1 cellular context compared by ENCODE assay signal in genomic region chr6:18155273-18155863, GRCh38.
TF ChIP-seq lines count a peak whose summit lies in the region.

Gene KDM1B, plus strand, starts transcription at chr6:18155422. Its CDS starts 4,474 bp downstream, at chr6:18159896.

TF ChIP-seq in HepG2, 621 proteins besides CTCF, POLR2A, EP300 and RAD21 (continued from another document and continues in another):
- TF ChIP-seq, protein P1, sequence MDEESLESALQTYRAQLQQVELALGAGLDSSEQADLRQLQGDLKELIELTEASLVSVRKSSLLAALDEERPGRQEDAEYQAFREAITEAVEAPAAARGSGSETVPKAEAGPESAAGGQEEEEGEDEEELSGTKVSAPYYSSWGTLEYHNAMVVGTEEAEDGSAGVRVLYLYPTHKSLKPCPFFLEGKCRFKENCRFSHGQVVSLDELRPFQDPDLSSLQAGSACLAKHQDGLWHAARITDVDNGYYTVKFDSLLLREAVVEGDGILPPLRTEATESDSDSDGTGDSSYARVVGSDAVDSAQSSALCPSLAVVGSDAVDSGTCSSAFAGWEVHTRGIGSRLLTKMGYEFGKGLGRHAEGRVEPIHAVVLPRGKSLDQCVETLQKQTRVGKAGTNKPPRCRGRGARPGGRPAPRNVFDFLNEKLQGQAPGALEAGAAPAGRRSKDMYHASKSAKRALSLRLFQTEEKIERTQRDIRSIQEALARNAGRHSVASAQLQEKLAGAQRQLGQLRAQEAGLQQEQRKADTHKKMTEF (CRISPR knock-in tag; IDR thresholded peaks at IDR 0.05): no peak
- TF ChIP-seq, protein P2, sequence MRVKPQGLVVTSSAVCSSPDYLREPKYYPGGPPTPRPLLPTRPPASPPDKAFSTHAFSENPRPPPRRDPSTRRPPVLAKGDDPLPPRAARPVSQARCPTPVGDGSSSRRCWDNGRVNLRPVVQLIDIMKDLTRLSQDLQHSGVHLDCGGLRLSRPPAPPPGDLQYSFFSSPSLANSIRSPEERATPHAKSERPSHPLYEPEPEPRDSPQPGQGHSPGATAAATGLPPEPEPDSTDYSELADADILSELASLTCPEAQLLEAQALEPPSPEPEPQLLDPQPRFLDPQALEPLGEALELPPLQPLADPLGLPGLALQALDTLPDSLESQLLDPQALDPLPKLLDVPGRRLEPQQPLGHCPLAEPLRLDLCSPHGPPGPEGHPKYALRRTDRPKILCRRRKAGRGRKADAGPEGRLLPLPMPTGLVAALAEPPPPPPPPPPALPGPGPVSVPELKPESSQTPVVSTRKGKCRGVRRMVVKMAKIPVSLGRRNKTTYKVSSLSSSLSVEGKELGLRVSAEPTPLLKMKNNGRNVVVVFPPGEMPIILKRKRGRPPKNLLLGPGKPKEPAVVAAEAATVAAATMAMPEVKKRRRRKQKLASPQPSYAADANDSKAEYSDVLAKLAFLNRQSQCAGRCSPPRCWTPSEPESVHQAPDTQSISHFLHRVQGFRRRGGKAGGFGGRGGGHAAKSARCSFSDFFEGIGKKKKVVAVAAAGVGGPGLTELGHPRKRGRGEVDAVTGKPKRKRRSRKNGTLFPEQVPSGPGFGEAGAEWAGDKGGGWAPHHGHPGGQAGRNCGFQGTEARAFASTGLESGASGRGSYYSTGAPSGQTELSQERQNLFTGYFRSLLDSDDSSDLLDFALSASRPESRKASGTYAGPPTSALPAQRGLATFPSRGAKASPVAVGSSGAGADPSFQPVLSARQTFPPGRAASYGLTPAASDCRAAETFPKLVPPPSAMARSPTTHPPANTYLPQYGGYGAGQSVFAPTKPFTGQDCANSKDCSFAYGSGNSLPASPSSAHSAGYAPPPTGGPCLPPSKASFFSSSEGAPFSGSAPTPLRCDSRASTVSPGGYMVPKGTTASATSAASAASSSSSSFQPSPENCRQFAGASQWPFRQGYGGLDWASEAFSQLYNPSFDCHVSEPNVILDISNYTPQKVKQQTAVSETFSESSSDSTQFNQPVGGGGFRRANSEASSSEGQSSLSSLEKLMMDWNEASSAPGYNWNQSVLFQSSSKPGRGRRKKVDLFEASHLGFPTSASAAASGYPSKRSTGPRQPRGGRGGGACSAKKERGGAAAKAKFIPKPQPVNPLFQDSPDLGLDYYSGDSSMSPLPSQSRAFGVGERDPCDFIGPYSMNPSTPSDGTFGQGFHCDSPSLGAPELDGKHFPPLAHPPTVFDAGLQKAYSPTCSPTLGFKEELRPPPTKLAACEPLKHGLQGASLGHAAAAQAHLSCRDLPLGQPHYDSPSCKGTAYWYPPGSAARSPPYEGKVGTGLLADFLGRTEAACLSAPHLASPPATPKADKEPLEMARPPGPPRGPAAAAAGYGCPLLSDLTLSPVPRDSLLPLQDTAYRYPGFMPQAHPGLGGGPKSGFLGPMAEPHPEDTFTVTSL (CRISPR knock-in tag; IDR thresholded peaks at IDR 0.05; ENCODE audit: borderline replicate concordance): no peak
- TF ChIP-seq ADNP (CRISPR knock-in tag; IDR thresholded peaks at IDR 0.05): no peak
- peak; percentile 58; the same call in 1 of the 2 replicates for TF ChIP-seq ZNF792 (CRISPR knock-in tag; IDR thresholded peaks at IDR 0.05)
- no peak for TF ChIP-seq ZIK1 (CRISPR knock-in tag; IDR thresholded peaks at IDR 0.05; ENCODE audit: borderline replicate concordance, low read depth)
- TF ChIP-seq REL (CRISPR knock-in tag; conservative IDR thresholded peaks at IDR 0.05): no peak
- TF ChIP-seq ZNF431 (CRISPR knock-in tag; IDR thresholded peaks at IDR 0.05; ENCODE audit: borderline replicate concordance, low read depth): no peak; the same call in 1 of the 2 replicates
- TF ChIP-seq SP2 (CRISPR knock-in tag; IDR thresholded peaks at IDR 0.05): no peak
- TF ChIP-seq, protein P3, sequence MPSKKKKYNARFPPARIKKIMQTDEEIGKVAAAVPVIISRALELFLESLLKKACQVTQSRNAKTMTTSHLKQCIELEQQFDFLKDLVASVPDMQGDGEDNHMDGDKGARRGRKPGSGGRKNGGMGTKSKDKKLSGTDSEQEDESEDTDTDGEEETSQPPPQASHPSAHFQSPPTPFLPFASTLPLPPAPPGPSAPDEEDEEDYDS (CRISPR knock-in tag; IDR thresholded peaks at IDR 0.05): peak; percentile 85
- TF ChIP-seq ARID4A (CRISPR knock-in tag; IDR thresholded peaks at IDR 0.05; ENCODE audit: borderline replicate concordance): peak; percentile 83; the same call in 1 of the 2 replicates
- TF ChIP-seq, protein P4, sequence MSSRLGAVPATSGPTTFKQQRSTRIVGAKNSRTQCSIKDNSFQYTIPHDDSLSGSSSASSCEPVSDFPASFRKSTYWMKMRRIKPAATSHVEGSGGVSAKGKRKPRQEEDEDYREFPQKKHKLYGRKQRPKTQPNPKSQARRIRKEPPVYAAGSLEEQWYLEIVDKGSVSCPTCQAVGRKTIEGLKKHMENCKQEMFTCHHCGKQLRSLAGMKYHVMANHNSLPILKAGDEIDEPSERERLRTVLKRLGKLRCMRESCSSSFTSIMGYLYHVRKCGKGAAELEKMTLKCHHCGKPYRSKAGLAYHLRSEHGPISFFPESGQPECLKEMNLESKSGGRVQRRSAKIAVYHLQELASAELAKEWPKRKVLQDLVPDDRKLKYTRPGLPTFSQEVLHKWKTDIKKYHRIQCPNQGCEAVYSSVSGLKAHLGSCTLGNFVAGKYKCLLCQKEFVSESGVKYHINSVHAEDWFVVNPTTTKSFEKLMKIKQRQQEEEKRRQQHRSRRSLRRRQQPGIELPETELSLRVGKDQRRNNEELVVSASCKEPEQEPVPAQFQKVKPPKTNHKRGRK (CRISPR knock-in tag; IDR thresholded peaks at IDR 0.05): no peak
- no peak for TF ChIP-seq PLSCR1 (CRISPR knock-in tag; IDR thresholded peaks at IDR 0.05; ENCODE audit: borderline replicate concordance)
- no peak for TF ChIP-seq FUBP1 (CRISPR knock-in tag; IDR thresholded peaks at IDR 0.05; ENCODE audit: borderline replicate concordance)
- no peak; the same call in 1 of the 2 replicates for TF ChIP-seq HNF4G (IDR thresholded peaks at IDR 0.05; ENCODE audit: borderline replicate concordance, low read depth, low read length)
- no peak for TF ChIP-seq HNF4G (CRISPR knock-in tag; IDR thresholded peaks at IDR 0.05; ENCODE audit: borderline replicate concordance, low read depth)
- TF ChIP-seq ZNF335 (CRISPR knock-in tag; IDR thresholded peaks at IDR 0.05): no peak
- TF ChIP-seq HOXA5 (CRISPR knock-in tag; IDR thresholded peaks at IDR 0.05): no peak
- no peak for TF ChIP-seq STAG1 (CRISPR knock-in tag; IDR thresholded peaks at IDR 0.05)
- TF ChIP-seq SMARCC2 (IDR thresholded peaks at IDR 0.05): no peak
- no peak for TF ChIP-seq HNRNPL (IDR thresholded peaks at IDR 0.05; ENCODE audit: low read depth, low read length)
- TF ChIP-seq, protein P5, sequence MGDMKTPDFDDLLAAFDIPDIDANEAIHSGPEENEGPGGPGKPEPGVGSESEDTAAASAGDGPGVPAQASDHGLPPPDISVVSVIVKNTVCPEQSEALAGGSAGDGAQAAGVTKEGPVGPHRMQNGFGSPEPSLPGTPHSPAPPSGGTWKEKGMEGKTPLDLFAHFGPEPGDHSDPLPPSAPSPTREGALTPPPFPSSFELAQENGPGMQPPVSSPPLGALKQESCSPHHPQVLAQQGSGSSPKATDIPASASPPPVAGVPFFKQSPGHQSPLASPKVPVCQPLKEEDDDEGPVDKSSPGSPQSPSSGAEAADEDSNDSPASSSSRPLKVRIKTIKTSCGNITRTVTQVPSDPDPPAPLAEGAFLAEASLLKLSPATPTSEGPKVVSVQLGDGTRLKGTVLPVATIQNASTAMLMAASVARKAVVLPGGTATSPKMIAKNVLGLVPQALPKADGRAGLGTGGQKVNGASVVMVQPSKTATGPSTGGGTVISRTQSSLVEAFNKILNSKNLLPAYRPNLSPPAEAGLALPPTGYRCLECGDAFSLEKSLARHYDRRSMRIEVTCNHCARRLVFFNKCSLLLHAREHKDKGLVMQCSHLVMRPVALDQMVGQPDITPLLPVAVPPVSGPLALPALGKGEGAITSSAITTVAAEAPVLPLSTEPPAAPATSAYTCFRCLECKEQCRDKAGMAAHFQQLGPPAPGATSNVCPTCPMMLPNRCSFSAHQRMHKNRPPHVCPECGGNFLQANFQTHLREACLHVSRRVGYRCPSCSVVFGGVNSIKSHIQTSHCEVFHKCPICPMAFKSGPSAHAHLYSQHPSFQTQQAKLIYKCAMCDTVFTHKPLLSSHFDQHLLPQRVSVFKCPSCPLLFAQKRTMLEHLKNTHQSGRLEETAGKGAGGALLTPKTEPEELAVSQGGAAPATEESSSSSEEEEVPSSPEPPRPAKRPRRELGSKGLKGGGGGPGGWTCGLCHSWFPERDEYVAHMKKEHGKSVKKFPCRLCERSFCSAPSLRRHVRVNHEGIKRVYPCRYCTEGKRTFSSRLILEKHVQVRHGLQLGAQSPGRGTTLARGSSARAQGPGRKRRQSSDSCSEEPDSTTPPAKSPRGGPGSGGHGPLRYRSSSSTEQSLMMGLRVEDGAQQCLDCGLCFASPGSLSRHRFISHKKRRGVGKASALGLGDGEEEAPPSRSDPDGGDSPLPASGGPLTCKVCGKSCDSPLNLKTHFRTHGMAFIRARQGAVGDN (CRISPR knock-in tag; IDR thresholded peaks at IDR 0.05): peak; percentile 74
- TF ChIP-seq NR2C2 (CRISPR knock-in tag; IDR thresholded peaks at IDR 0.05; ENCODE audit: borderline replicate concordance): peak; percentile 89
- no peak for TF ChIP-seq RARG (CRISPR knock-in tag; IDR thresholded peaks at IDR 0.05; ENCODE audit: low read depth)
- TF ChIP-seq YY1 (IDR thresholded peaks at IDR 0.05; ENCODE audit: insufficient read depth, insufficient replicate concordance, low read depth, low read length): no peak
- TF ChIP-seq ZBTB2 (CRISPR knock-in tag; IDR thresholded peaks at IDR 0.05; ENCODE audit: low read depth): peak; percentile 92; the same call in 1 of the 2 replicates
- 0 out of 2 replicates have a peak, but pooled peaks have one; percentile 7 for TF ChIP-seq ZNF362 (CRISPR knock-in tag; IDR thresholded peaks at IDR 0.05; ENCODE audit: borderline replicate concordance)
- TF ChIP-seq ZNF160 (CRISPR knock-in tag; IDR thresholded peaks at IDR 0.05): peak; percentile 67; the same call in 1 of the 2 replicates
- TF ChIP-seq ARNTL (CRISPR knock-in tag; IDR thresholded peaks at IDR 0.05): peak; percentile 35; the same call in 1 of the 2 replicates
- no peak for TF ChIP-seq ATF1 (CRISPR knock-in tag; IDR thresholded peaks at IDR 0.05)
- no peak; the same call in 1 of the 2 replicates for TF ChIP-seq TGIF2 (CRISPR knock-in tag; IDR thresholded peaks at IDR 0.05)
- no peak for TF ChIP-seq ZNF879 (CRISPR knock-in tag; IDR thresholded peaks at IDR 0.05)
- peak; percentile 84 for TF ChIP-seq SALL1 (CRISPR knock-in tag; IDR thresholded peaks at IDR 0.05)
- no peak for TF ChIP-seq TCF12 (IDR thresholded peaks at IDR 0.05)
- TF ChIP-seq TCF12 (CRISPR knock-in tag; IDR thresholded peaks at IDR 0.05): no peak
